Comparison of ENCODE assay signal across 17 cellular contexts in genomic region chr9:99128133-99128406, GRCh38. TPM values are rescaled to one million over a fixed set of nuclear protein-coding genes. Genes with fewer than 3 reads are reported as not detected.
DNase-seq lines count a peak whose midpoint lies in the region; ATAC-seq, FAIRE-seq and TF ChIP-seq lines count a peak whose summit lies in the region.
"Had no signal": no experiment of that assay in that cellular context is flagged by ENCODE, and none has a peak within 500 bp of the region (broad histone marks: within the 10 kb centered on the region; RNA-seq: fewer than 3 reads in every experiment).

No MANE protein-coding gene starts in this region.

- no peak overlapping the region for H3K4me3 ChIP-seq in astrocyte (ENCODE audit: insufficient read depth, low read depth, low read length)
- H3K4me3 ChIP-seq: stomach had no signal

- no peak for FAIRE-seq in astrocyte (lab: Jason Lieb, UNC)
- FAIRE-seq: colon, HepG2, islet of Langerhans had no signal

- H3K9me3 ChIP-seq in astrocyte (ENCODE audit: insufficient read depth, low read depth, low read length): no peaks in the 10 kb centered on the region
- H3K9me3 ChIP-seq: stomach had no signal

- TF ChIP-seq CTCF in astrocyte (IDR thresholded peaks at IDR 0.05; ENCODE audit: insufficient read depth, low read depth, low read length) (no peak), HFFc6 (IDR thresholded peaks at IDR 0.05) (no peak)

- H3K79me2 ChIP-seq in astrocyte (ENCODE audit: insufficient read depth, low read length): peaks cover 85% of the 10 kb centered on the region

- peaks cover 58% of the 10 kb centered on the region for H4K20me1 ChIP-seq in astrocyte (ENCODE audit: insufficient read depth, low read length)

- no peaks in the 10 kb centered on the region for H3K27me3 Mint-ChIP-seq in activated naive CD4-positive, alpha-beta T cell treated with anti-CD3 and anti-CD28 coated beads, Interleukin-2, amount 10 ng/mL, durations not matched to agents 7 days and 5 days
- H3K27me3 Mint-ChIP-seq in astrocyte (ENCODE audit: low read depth, unreplicated experiment) (no peaks in the 10 kb centered on the region), HFFc6 (ENCODE audit: insufficient read depth) (no peaks in the 10 kb centered on the region)

- H3K4me2 ChIP-seq in astrocyte (ENCODE audit: low read length): no peak overlapping the region

- no peak for DNase-seq in activated naive CD4-positive, alpha-beta T cell treated with anti-CD3 and anti-CD28 coated beads, Interleukin-2, amount 10 ng/mL, durations not matched to agents 7 days and 5 days
- no peak for DNase-seq in activated naive CD4-positive, alpha-beta T cell treated with Interleukin-2 at 50 U/mL for 16 hours
- DNase-seq in astrocyte (ENCODE audit: low read depth) (no peak), NCI-H1930 (lab: John Stamatoyannopoulos, UW) (no peak), HFFc6 (no peak)
- DNase-seq in stimulated activated naive CD8-positive, alpha-beta T cell treated with anti-CD3 and anti-CD28 coated beads, Interleukin-15, Interleukin-2, amounts not matched to agents 100 U/mL and 50 U/mL, for 24 hours: no peak
- DNase-seq: activated effector memory CD4-positive, alpha-beta T cell treated with anti-CD3 and anti-CD28 coated beads, Interleukin-2, amount 50 U/mL, for 16 hours; NCI-H526; retina; SIG-M5; stimulated activated CD4-positive, alpha-beta T cell treated with anti-CD3 and anti-CD28 coated beads, Interleukin-2, amount 100 ng/mL, for 48 hours; stomach had no signal

- CTCF ChIA-PET in activated naive CD4-positive, alpha-beta T cell treated with anti-CD3 and anti-CD28 coated beads, Interleukin-2, amount 10 ng/mL, durations not matched to agents 7 days and 5 days (lab: Charles Lee): interaction anchor here (1.3 kb wide), 1 partner anchor 115 kb away, joined by 4 read pairs; no protein-coding TSS in a partner anchor

- no peaks in the 10 kb centered on the region for H3K27me3 ChIP-seq in astrocyte (ENCODE audit: insufficient read depth, low read length)
- H3K27me3 ChIP-seq: stomach had no signal

- H2AFZ ChIP-seq in astrocyte (ENCODE audit: low read depth, low read length): no peak overlapping the region

- peak overlapping the region; percentile 40 for H3K27ac ChIP-seq in astrocyte (ENCODE audit: low read depth, low read length)
- H3K27ac ChIP-seq: stomach had no signal

- peaks cover 21% of the 10 kb centered on the region for H3K4me1 ChIP-seq in astrocyte (ENCODE audit: insufficient read depth, low read length)

- no peak overlapping the region for H3K4me3 Mint-ChIP-seq in activated naive CD4-positive, alpha-beta T cell treated with anti-CD3 and anti-CD28 coated beads, Interleukin-2, amount 10 ng/mL, durations not matched to agents 7 days and 5 days
- H3K4me3 Mint-ChIP-seq in astrocyte (ENCODE audit: unreplicated experiment) (no peak overlapping the region), HFFc6 (no peak overlapping the region)

- H3K9me3 Mint-ChIP-seq in activated naive CD4-positive, alpha-beta T cell treated with anti-CD3 and anti-CD28 coated beads, Interleukin-2, amount 10 ng/mL, durations not matched to agents 7 days and 5 days: peaks cover 8% of the 10 kb centered on the region
- H3K9me3 Mint-ChIP-seq in astrocyte (ENCODE audit: unreplicated experiment): no peaks in the 10 kb centered on the region
- H3K9me3 Mint-ChIP-seq in HFFc6: no peaks in the 10 kb centered on the region

- peaks cover 79% of the 10 kb centered on the region for H3K4me1 Mint-ChIP-seq in activated naive CD4-positive, alpha-beta T cell treated with anti-CD3 and anti-CD28 coated beads, Interleukin-2, amount 10 ng/mL, durations not matched to agents 7 days and 5 days
- peaks cover 37% of the 10 kb centered on the region for H3K4me1 Mint-ChIP-seq in astrocyte (ENCODE audit: low read depth, unreplicated experiment)
- peaks cover 46% of the 10 kb centered on the region for H3K4me1 Mint-ChIP-seq in HFFc6 (ENCODE audit: low read depth)

- peaks cover 3% of the 10 kb centered on the region for H3K36me3 ChIP-seq in astrocyte (ENCODE audit: insufficient read depth, low read length)

- H3K36me3 Mint-ChIP-seq in activated naive CD4-positive, alpha-beta T cell treated with anti-CD3 and anti-CD28 coated beads, Interleukin-2, amount 10 ng/mL, durations not matched to agents 7 days and 5 days: peaks cover 74% of the 10 kb centered on the region
- H3K36me3 Mint-ChIP-seq in astrocyte (ENCODE audit: low read depth, unreplicated experiment) (peaks cover 19% of the 10 kb centered on the region), HFFc6 (ENCODE audit: low read depth) (peaks cover 20% of the 10 kb centered on the region)

- peak overlapping the region; percentile 26 for H3K27ac Mint-ChIP-seq in activated naive CD4-positive, alpha-beta T cell treated with anti-CD3 and anti-CD28 coated beads, Interleukin-2, amount 10 ng/mL, durations not matched to agents 7 days and 5 days
- no peak overlapping the region for H3K27ac Mint-ChIP-seq in astrocyte (ENCODE audit: unreplicated experiment)
- H3K27ac Mint-ChIP-seq in HFFc6: no peak overlapping the region

- ATAC-seq in HG03039 (IDR thresholded peaks at IDR 0.05; ENCODE audit: unreplicated experiment) (peak; percentile 41), GM19324 (IDR thresholded peaks at IDR 0.05; ENCODE audit: low FRiP score, unreplicated experiment) (no peak)
- ATAC-seq in stimulated activated naive CD8-positive, alpha-beta T cell treated with anti-CD3 and anti-CD28 coated beads, Interleukin-15, Interleukin-2, amounts not matched to agents 100 U/mL and 50 U/mL, for 24 hours: peak; percentile 63
- ATAC-seq: HepG2 had no signal

- no peak overlapping the region for H3K9ac ChIP-seq in astrocyte (ENCODE audit: low read length)

RNA-seq across cellular contexts. Expression of gene TGFBR1, which starts 23.2 kb away (rescaled TPM):
- 203 and 213 TPM in 2 replicates for total RNA-seq in astrocyte
- 10 to 100 TPM; 28.8 to 39.1 (median 32.7) TPM for total RNA-seq in HFFc6 (2021; fragmentation: NEBNext Ultra II Directional; extraction: Animal tissue kit (Norgen Biotek cat#: 25700))
